ENCODE assay signal across 12 cellular contexts in genomic region chr17:75065562-75066151, GRCh38. TPM values are rescaled to one million over a fixed set of nuclear protein-coding genes. Genes with fewer than 3 reads are reported as not detected.
DNase-seq lines count a peak whose midpoint lies in the region; ATAC-seq, FAIRE-seq and TF ChIP-seq lines count a peak whose summit lies in the region.
"Had no signal": no experiment of that assay in that cellular context is flagged by ENCODE, and none has a peak within 500 bp of the region (broad histone marks: within the 10 kb centered on the region; RNA-seq: fewer than 3 reads in every experiment).

No MANE protein-coding gene starts in this region.

- no peaks in the 10 kb centered on the region for H3K79me2 ChIP-seq in DND-41 (ENCODE audit: insufficient read depth, low read length)

- H3K23ac ChIP-seq in mesenchymal stem cell (ENCODE audit: low read length in 2 of 2), result no peak overlapping the region

- H2BK12ac ChIP-seq in mesenchymal stem cell (ENCODE audit: low read length in 2 of 2), result no peak overlapping the region

- WGBS in mesenchymal stem cell, result 89% methylated on average over 6 of the region's 6 CpGs

- H3K4me3 Mint-ChIP-seq in activated naive CD4-positive, alpha-beta T cell treated with anti-CD3 and anti-CD28 coated beads, Interleukin-2, amount 50 U/mL, for 24 hours, result peak overlapping the region; percentile 47
- H3K4me3 Mint-ChIP-seq in type B pancreatic cell, result no peak overlapping the region
- H3K4me3 Mint-ChIP-seq: nephron had no signal

- H3K79me1 ChIP-seq in mesenchymal stem cell (replicated peaks; ENCODE audit: low read length, poor library complexity, severe bottlenecking), result peaks cover 9% of the 10 kb centered on the region

- H4K91ac ChIP-seq in mesenchymal stem cell (ENCODE audit: low read length), result peak overlapping the region; percentile 21

- H2BK15ac ChIP-seq in mesenchymal stem cell (ENCODE audit: low read depth, poor library complexity, severe bottlenecking), result no peak overlapping the region

- peak overlapping the region; percentile 45 for H3K27ac ChIP-seq in DND-41 (ENCODE audit: low read length)
- H3K27ac ChIP-seq in mesenchymal stem cell (ENCODE audit: low read length, poor library complexity, severe bottlenecking), result no peak overlapping the region

- H3K14ac ChIP-seq in mesenchymal stem cell (ENCODE audit: low read length in 2 of 2), result peak overlapping the region in 1 of 2 experiments; percentile 31

- ATAC-seq in DND-41 (ENCODE audit: insufficient read depth, low read depth), result no peak

- H3K4ac ChIP-seq in mesenchymal stem cell (ENCODE audit: low read depth in 1 of 2, low read length in 2 of 2), result no peak overlapping the region

- H3K36me3 Mint-ChIP-seq in activated naive CD4-positive, alpha-beta T cell treated with anti-CD3 and anti-CD28 coated beads, Interleukin-2, amount 50 U/mL, for 24 hours, result peaks cover 5% of the 10 kb centered on the region
- peaks cover 7% of the 10 kb centered on the region for H3K36me3 Mint-ChIP-seq in type B pancreatic cell

- H3K4me3 ChIP-seq in DND-41 (ENCODE audit: low read depth in 1 of 2, low read length in 2 of 2) (no peak overlapping the region), mesenchymal stem cell (ENCODE audit: insufficient read depth in 1 of 2, low read depth in 1 of 2, low read length in 2 of 2) (no peak overlapping the region)
- H3K4me3 ChIP-seq: skin epidermis had no signal

- H3K27ac Mint-ChIP-seq in activated naive CD4-positive, alpha-beta T cell treated with anti-CD3 and anti-CD28 coated beads, Interleukin-2, amount 50 U/mL, for 24 hours, result peak overlapping the region; percentile 23
- H3K27ac Mint-ChIP-seq in type B pancreatic cell, result no peak overlapping the region

- no peaks in the 10 kb centered on the region for H3K27me3 ChIP-seq in DND-41 (ENCODE audit: insufficient read depth, low read length, poor library complexity)
- no peaks in the 10 kb centered on the region for H3K27me3 ChIP-seq in mesenchymal stem cell (ENCODE audit: control insufficient read depth in 1 of 2, insufficient read depth in 1 of 2, low read length in 2 of 2)

- H2AFZ ChIP-seq in DND-41 (ENCODE audit: low read depth, low read length), result no peak overlapping the region
- no peak overlapping the region for H2AFZ ChIP-seq in mesenchymal stem cell (ENCODE audit: low read depth, low read length)

- H2BK120ac ChIP-seq in mesenchymal stem cell (ENCODE audit: low read depth, low read length), result no peak overlapping the region

- no peak overlapping the region for H3K9ac ChIP-seq in DND-41 (ENCODE audit: low read depth, low read length)
- H3K9ac ChIP-seq in mesenchymal stem cell (ENCODE audit: low read length), result peak overlapping the region; percentile 21

- no peaks in the 10 kb centered on the region for H3K27me3 Mint-ChIP-seq in activated naive CD4-positive, alpha-beta T cell treated with anti-CD3 and anti-CD28 coated beads, Interleukin-2, amount 50 U/mL, for 24 hours
- no peaks in the 10 kb centered on the region for H3K27me3 Mint-ChIP-seq in type B pancreatic cell

- peak overlapping the region; percentile 12 for H4K8ac ChIP-seq in mesenchymal stem cell (ENCODE audit: low read length)

- H3K9me3 ChIP-seq in DND-41 (ENCODE audit: insufficient read depth, low read length, severe bottlenecking), result no peaks in the 10 kb centered on the region
- no peaks in the 10 kb centered on the region for H3K9me3 ChIP-seq in mesenchymal stem cell (ENCODE audit: control insufficient read depth, low read length)

- no peak for FAIRE-seq in H54 (lab: Jason Lieb, UNC)

- H3K4me1 Mint-ChIP-seq in activated naive CD4-positive, alpha-beta T cell treated with anti-CD3 and anti-CD28 coated beads, Interleukin-2, amount 50 U/mL, for 24 hours, result peaks cover 25% of the 10 kb centered on the region
- H3K4me1 Mint-ChIP-seq in type B pancreatic cell (ENCODE audit: unreplicated experiment), result no peaks in the 10 kb centered on the region

- H2AK5ac ChIP-seq in mesenchymal stem cell (ENCODE audit: low read length, severe bottlenecking), result peak overlapping the region; percentile 17

- no peak overlapping the region for H2BK5ac ChIP-seq in mesenchymal stem cell (ENCODE audit: low read depth, low read length, poor library complexity, severe bottlenecking)

- H3K4me2 ChIP-seq in DND-41 (ENCODE audit: insufficient read depth, low read length) (no peak overlapping the region), mesenchymal stem cell (ENCODE audit: low read length, poor library complexity, severe bottlenecking) (no peak overlapping the region)

- no peak overlapping the region for H3K18ac ChIP-seq in mesenchymal stem cell (ENCODE audit: low read depth in 1 of 2, low read length in 2 of 2)

- H3K36me3 ChIP-seq in DND-41 (ENCODE audit: insufficient read depth, low read length) (peaks cover 45% of the 10 kb centered on the region), mesenchymal stem cell (ENCODE audit: control insufficient read depth in 1 of 2, insufficient read depth in 2 of 2, low read depth in 1 of 2, low read length in 2 of 2) (peaks cover 43 to 48% of the 10 kb centered on the region in 2 experiments)

- H3K4me1 ChIP-seq in DND-41 (ENCODE audit: insufficient read depth, low read length), result peaks cover 31% of the 10 kb centered on the region
- H3K4me1 ChIP-seq in mesenchymal stem cell (ENCODE audit: control insufficient read depth, insufficient read depth, low read depth, low read length), result peaks cover 10% of the 10 kb centered on the region

- DNase-seq in DND-41 (no peak), H54 (ENCODE audit: insufficient read length, low spot score) (peak; percentile 72), mesenchymal stem cell (peak; percentile 46), NCI-H1417 (lab: John Stamatoyannopoulos, UW) (no peak), type B pancreatic cell (ENCODE audit: extremely low spot score, unreplicated experiment) (no peak), GM19238 (ENCODE audit: insufficient read length, low spot score) (no peak)
- DNase-seq: immature natural killer cell, NCI-H1092, NCI-H69 had no signal

- H3K9me3 Mint-ChIP-seq in activated naive CD4-positive, alpha-beta T cell treated with anti-CD3 and anti-CD28 coated beads, Interleukin-2, amount 50 U/mL, for 24 hours, result no peaks in the 10 kb centered on the region
- no peaks in the 10 kb centered on the region for H3K9me3 Mint-ChIP-seq in type B pancreatic cell
- H3K9me3 Mint-ChIP-seq: immature natural killer cell, nephron had no signal

- H4K20me1 ChIP-seq in DND-41 (ENCODE audit: insufficient read depth, low read length), result no peaks in the 10 kb centered on the region

- no peak for TF ChIP-seq POLR2A in H54 (IDR thresholded peaks at IDR 0.05; ENCODE audit: low read depth, low read length)

- TF ChIP-seq CTCF in DND-41 (IDR thresholded peaks at IDR 0.05; ENCODE audit: borderline replicate concordance, extremely low read depth, low read length, poor library complexity, severe bottlenecking) (no peak), type B pancreatic cell (conservative IDR thresholded peaks at IDR 0.05) (no peak)

RNA-seq across cellular contexts. Expression of gene KCTD2, which starts 18.6 kb away (rescaled TPM):
- 11.7 TPM for polyA plus RNA-seq in mesenchymal stem cell (2013, experiment 1 of 2)
- polyA plus RNA-seq in mesenchymal stem cell (2013, experiment 2 of 2), result 11.8 TPM
- total RNA-seq in type B pancreatic cell (ENCODE audit: low replicate concordance), result 22.3 and 26.1 TPM in 2 replicates

RNA-seq across cellular contexts. Expression of gene ATP5PD, which starts 18.9 kb away (rescaled TPM):
- 488 TPM for polyA plus RNA-seq in mesenchymal stem cell (2013, experiment 1 of 2)
- 495 TPM for polyA plus RNA-seq in mesenchymal stem cell (2013, experiment 2 of 2)
- total RNA-seq in type B pancreatic cell (ENCODE audit: low replicate concordance), result 239 and 287 TPM in 2 replicates

RNA-seq across cellular contexts. Expression of gene SLC16A5, which starts 22.1 kb away (rescaled TPM):
- 12.9 TPM for polyA plus RNA-seq in mesenchymal stem cell (2013, experiment 1 of 2)
- 12.0 TPM for polyA plus RNA-seq in mesenchymal stem cell (2013, experiment 2 of 2)
- 16.4 and 42.0 TPM in 2 replicates for total RNA-seq in type B pancreatic cell (ENCODE audit: low replicate concordance)

RNA-seq across cellular contexts. Expression of gene ARMC7, which starts 44.1 kb away (rescaled TPM):
- polyA plus RNA-seq in mesenchymal stem cell (2013, experiment 1 of 2), result 6.8 TPM
- polyA plus RNA-seq in mesenchymal stem cell (2013, experiment 2 of 2), result 6.8 TPM
- 14.0 and 19.7 TPM in 2 replicates for total RNA-seq in type B pancreatic cell (ENCODE audit: low replicate concordance)

RNA-seq across cellular contexts. Expression of gene MRPL58, which starts 53.2 kb away (rescaled TPM):
- polyA plus RNA-seq in mesenchymal stem cell (2013, experiment 1 of 2), result 30.1 TPM
- 29.8 TPM for polyA plus RNA-seq in mesenchymal stem cell (2013, experiment 2 of 2)
- total RNA-seq in type B pancreatic cell (ENCODE audit: low replicate concordance), result 27.9 and 28.5 TPM in 2 replicates

Comparison
In these comparisons a context has a peak if more than half of its experiments do, and no peak if none do; other contexts are left out.
1. DNase-seq: peak in H54 (single experiment) and mesenchymal stem cell (single experiment); none in DND-41 (single experiment), NCI-H1417 (0 of 3), type B pancreatic cell (single experiment) and GM19238 (single experiment).